In genomic region chr11:71447791-71448256, GRCh38 we compare ENCODE assay signal across 1 cellular context.
TF ChIP-seq lines count a peak whose summit lies in the region.

No MANE protein-coding gene starts in this region.

TF ChIP-seq in H1, 55 proteins besides CTCF, POLR2A, EP300 and RAD21:
- TF ChIP-seq TAF7 (optimal IDR thresholded peaks at IDR 0.05; ENCODE audit: borderline replicate concordance, low read depth, low read length) (no peak), SIN3A (conservative IDR thresholded peaks at IDR 0.05 in 1 of 2, IDR thresholded peaks at IDR 0.05 in 1 of 2; ENCODE audit: low read depth in 1 of 2, low read length in 2 of 2) (peak; percentile 73 to 83), JUN (IDR thresholded peaks at IDR 0.05; ENCODE audit: low read depth, low read length) (no peak), RBBP5 (IDR thresholded peaks at IDR 0.05; ENCODE audit: borderline replicate concordance, low read depth, low read length) (no peak; the same call in 1 of the 2 replicates), NANOG (IDR thresholded peaks at IDR 0.05; ENCODE audit: insufficient read depth, low read depth, low read length, poor library complexity, severe bottlenecking) (no peak), POU5F1 (IDR thresholded peaks at IDR 0.05; ENCODE audit: low read depth, low read length) (no peak), NRF1 (IDR thresholded peaks at IDR 0.05; ENCODE audit: low read depth, low read length) (no peak)
- TF ChIP-seq, protein P1, sequence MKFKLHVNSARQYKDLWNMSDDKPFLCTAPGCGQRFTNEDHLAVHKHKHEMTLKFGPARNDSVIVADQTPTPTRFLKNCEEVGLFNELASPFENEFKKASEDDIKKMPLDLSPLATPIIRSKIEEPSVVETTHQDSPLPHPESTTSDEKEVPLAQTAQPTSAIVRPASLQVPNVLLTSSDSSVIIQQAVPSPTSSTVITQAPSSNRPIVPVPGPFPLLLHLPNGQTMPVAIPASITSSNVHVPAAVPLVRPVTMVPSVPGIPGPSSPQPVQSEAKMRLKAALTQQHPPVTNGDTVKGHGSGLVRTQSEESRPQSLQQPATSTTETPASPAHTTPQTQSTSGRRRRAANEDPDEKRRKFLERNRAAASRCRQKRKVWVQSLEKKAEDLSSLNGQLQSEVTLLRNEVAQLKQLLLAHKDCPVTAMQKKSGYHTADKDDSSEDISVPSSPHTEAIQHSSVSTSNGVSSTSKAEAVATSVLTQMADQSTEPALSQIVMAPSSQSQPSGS (IDR thresholded peaks at IDR 0.05; ENCODE audit: low read length): no peak
